ENCODE assay signal across 24 cellular contexts in the genomic region with DNA sequence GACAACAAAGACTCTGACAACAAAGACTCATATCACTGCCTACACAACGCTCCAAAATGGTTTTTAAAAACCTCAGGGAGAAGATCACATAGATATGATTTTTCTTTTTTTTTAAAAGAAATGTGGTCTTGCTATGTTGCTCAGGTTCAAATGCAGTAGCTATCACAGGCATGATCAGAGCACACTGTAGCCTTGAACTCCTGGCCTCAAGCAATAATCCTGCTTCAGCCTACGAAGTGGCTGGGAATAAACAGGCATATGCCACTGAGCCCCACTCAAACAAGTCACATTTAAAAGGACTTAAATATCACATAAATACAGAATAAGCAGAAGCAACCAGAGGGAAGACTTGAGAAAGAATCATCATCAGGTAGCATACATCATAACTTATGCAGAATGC. TPM values are rescaled to one million over a fixed set of nuclear protein-coding genes. Genes with fewer than 3 reads are reported as not detected.
DNase-seq lines count a peak whose midpoint lies in the region; ATAC-seq and TF ChIP-seq lines count a peak whose summit lies in the region.
"Had no signal": no experiment of that assay in that cellular context is flagged by ENCODE, and none has a peak within 500 bp of the region (broad histone marks: within the 10 kb centered on the region; RNA-seq: fewer than 3 reads in every experiment).

No MANE protein-coding gene starts in this region.

- H3K36me3 ChIP-seq in trophoblast cell (ENCODE audit: control insufficient read depth in 1 of 2, insufficient read depth in 2 of 2, low read length in 2 of 2) = peaks cover 14 to 23% of the 10 kb centered on the region in 2 experiments

- no peak overlapping the region for H3K4me2 ChIP-seq in trophoblast cell (ENCODE audit: low read length)
- H3K4me2 ChIP-seq: BLaER1 had no signal

- no peak overlapping the region for H3K27ac ChIP-seq in trophoblast cell (ENCODE audit: low read depth, low read length)
- H3K27ac ChIP-seq: BLaER1, RWPE1 had no signal

- H4K91ac ChIP-seq in trophoblast cell (ENCODE audit: low read depth, low read length) = no peak overlapping the region

- no peak overlapping the region for H3K14ac ChIP-seq in trophoblast cell (ENCODE audit: low read length)

- H3K27me3 Mint-ChIP-seq in activated naive CD4-positive, alpha-beta T cell treated with anti-CD3 and anti-CD28 coated beads, Interleukin-2, amount 50 U/mL, for 24 hours = no peaks in the 10 kb centered on the region
- no peaks in the 10 kb centered on the region for H3K27me3 Mint-ChIP-seq in HFFc6 (ENCODE audit: insufficient read depth)
- H3K27me3 Mint-ChIP-seq in central memory CD8-positive, alpha-beta T cell = no peaks in the 10 kb centered on the region

- peak overlapping the region; percentile 8 for H3K4me3 Mint-ChIP-seq in activated naive CD4-positive, alpha-beta T cell treated with anti-CD3 and anti-CD28 coated beads, Interleukin-2, amount 50 U/mL, for 24 hours
- H3K4me3 Mint-ChIP-seq in HFFc6 = no peak overlapping the region
- no peak overlapping the region for H3K4me3 Mint-ChIP-seq in central memory CD8-positive, alpha-beta T cell
- H3K4me3 Mint-ChIP-seq: T-helper 1 cell treated with Interleukin-12 subunit alpha and Interleukin-12 subunit beta and Interleukin-4 antibody, amounts not matched to agents 30 μg/mL and 1 μg/mL, for 36 hours had no signal

- H3K23ac ChIP-seq in trophoblast cell (ENCODE audit: low read length) = no peak overlapping the region

- no peaks in the 10 kb centered on the region for H3K27me3 ChIP-seq in trophoblast cell (ENCODE audit: insufficient read depth, low read length)
- H3K27me3 ChIP-seq: BLaER1, dorsolateral prefrontal cortex had no signal

- H3K79me1 ChIP-seq in trophoblast cell (ENCODE audit: low read length) = no peaks in the 10 kb centered on the region

- DNase-seq in activated naive CD4-positive, alpha-beta T cell treated with Interleukin-2 at 50 U/mL for 16 hours = no peak
- DNase-seq in HFFc6 = no peak
- no peak for DNase-seq in central memory CD8-positive, alpha-beta T cell (ENCODE audit: low spot score in 2 of 2)
- no peak for DNase-seq in trophoblast cell
- DNase-seq in stimulated activated CD4-positive, alpha-beta T cell treated with anti-CD3 and anti-CD28 coated beads, Interleukin-15, amount 100 ng/mL, for 24 hours = no peak
- no peak for DNase-seq in OCI-M2 (lab: John Stamatoyannopoulos, UW; ENCODE audit: unreplicated experiment)
- DNase-seq: activated CD8-positive, alpha-beta memory T cell treated with anti-CD3 and anti-CD28 coated beads, Interleukin-2, amount 50 U/mL, for 48 hours; activated naive CD4-positive, alpha-beta T cell treated with anti-CD3 and anti-CD28 coated beads, Interleukin-2, amount 50 U/mL, for 16 hours; cerebellar nuclear complex; dorsolateral prefrontal cortex; H7; Kasumi-1; kidney glomerular epithelial cell; mammary epithelial cell; NCI-H1048; NCI-H187; NCI-H2171 treated with DMSO at 0.1 percent for 48 hours; NCI-H524; occipital lobe; substantia nigra had no signal

- H3K4me1 ChIP-seq in trophoblast cell (ENCODE audit: control insufficient read depth in 1 of 2, insufficient read depth in 2 of 2, low read length in 2 of 2) = no peaks in the 10 kb centered on the region
- H3K4me1 ChIP-seq: BLaER1 had no signal

- H3K36me3 Mint-ChIP-seq in activated naive CD4-positive, alpha-beta T cell treated with anti-CD3 and anti-CD28 coated beads, Interleukin-2, amount 50 U/mL, for 24 hours = peaks cover 39% of the 10 kb centered on the region
- H3K36me3 Mint-ChIP-seq in HFFc6 (ENCODE audit: low read depth) = peaks cover 39% of the 10 kb centered on the region
- peaks cover 47% of the 10 kb centered on the region for H3K36me3 Mint-ChIP-seq in central memory CD8-positive, alpha-beta T cell (ENCODE audit: insufficient read depth)

- H3K4me3 ChIP-seq in trophoblast cell (ENCODE audit: low read depth, low read length) = no peak overlapping the region
- H3K4me3 ChIP-seq: BLaER1 had no signal

- H2BK5ac ChIP-seq in trophoblast cell (ENCODE audit: low read depth, low read length, poor library complexity) = no peak overlapping the region

- H2AK5ac ChIP-seq in trophoblast cell (ENCODE audit: low read length) = no peak overlapping the region

- H3K18ac ChIP-seq in trophoblast cell (ENCODE audit: low read length) = no peak overlapping the region

- no peak overlapping the region for H2BK12ac ChIP-seq in trophoblast cell (ENCODE audit: low read length)

- no peaks in the 10 kb centered on the region for H3K9me3 ChIP-seq in trophoblast cell (ENCODE audit: insufficient read depth, low read depth, low read length)

- H3K9ac ChIP-seq in trophoblast cell (ENCODE audit: low read length) = no peak overlapping the region
- H3K9ac ChIP-seq: BLaER1 had no signal

- H2AFZ ChIP-seq in trophoblast cell (ENCODE audit: insufficient read depth, low read length, poor library complexity) = no peak overlapping the region

- H3K27ac Mint-ChIP-seq in activated naive CD4-positive, alpha-beta T cell treated with anti-CD3 and anti-CD28 coated beads, Interleukin-2, amount 50 U/mL, for 24 hours = no peak overlapping the region
- peak overlapping the region; percentile 43; the same call in 1 of the 2 replicates for H3K27ac Mint-ChIP-seq in HFFc6
- peak overlapping the region; percentile 8 for H3K27ac Mint-ChIP-seq in central memory CD8-positive, alpha-beta T cell (ENCODE audit: low read depth)
- H3K27ac Mint-ChIP-seq: T-helper 1 cell treated with Interleukin-12 subunit alpha and Interleukin-12 subunit beta and Interleukin-4 antibody, amounts not matched to agents 30 μg/mL and 1 μg/mL, for 36 hours had no signal

- no peak for ATAC-seq in central memory CD8-positive, alpha-beta T cell (replicated peaks; ENCODE audit: extremely low read depth, poor library complexity, severe bottlenecking)

- H3K79me2 ChIP-seq in trophoblast cell (ENCODE audit: control insufficient read depth, insufficient read depth, low read length, poor library complexity) = peaks cover 16% of the 10 kb centered on the region

- WGBS in trophoblast cell (ENCODE audit: extremely low coverage, insufficient coverage, insufficient read length) = no CpG with 5 or more reads among the region's 2 CpGs

- peak overlapping the region; percentile 97 for H3K4ac ChIP-seq in trophoblast cell (ENCODE audit: low read depth, low read length)

- H4K12ac ChIP-seq in trophoblast cell (ENCODE audit: low read depth, low read length) = no peak overlapping the region

- H3K4me1 Mint-ChIP-seq in activated naive CD4-positive, alpha-beta T cell treated with anti-CD3 and anti-CD28 coated beads, Interleukin-2, amount 50 U/mL, for 24 hours = peaks cover 88% of the 10 kb centered on the region
- peaks cover 48% of the 10 kb centered on the region for H3K4me1 Mint-ChIP-seq in HFFc6 (ENCODE audit: low read depth)
- peaks cover 79% of the 10 kb centered on the region for H3K4me1 Mint-ChIP-seq in central memory CD8-positive, alpha-beta T cell

- no peak for TF ChIP-seq CTCF in HFFc6 (IDR thresholded peaks at IDR 0.05)

- H3K9me3 Mint-ChIP-seq in activated naive CD4-positive, alpha-beta T cell treated with anti-CD3 and anti-CD28 coated beads, Interleukin-2, amount 50 U/mL, for 24 hours = no peaks in the 10 kb centered on the region
- no peaks in the 10 kb centered on the region for H3K9me3 Mint-ChIP-seq in HFFc6
- no peaks in the 10 kb centered on the region for H3K9me3 Mint-ChIP-seq in central memory CD8-positive, alpha-beta T cell
- H3K9me3 Mint-ChIP-seq: T-helper 1 cell treated with Interleukin-12 subunit alpha and Interleukin-12 subunit beta and Interleukin-4 antibody, amounts not matched to agents 30 μg/mL and 1 μg/mL, for 36 hours had no signal

- H4K8ac ChIP-seq in trophoblast cell (ENCODE audit: low read depth, low read length) = no peak overlapping the region

- no peak overlapping the region for H2BK120ac ChIP-seq in trophoblast cell (ENCODE audit: insufficient read depth, low read length, poor library complexity)

RNA-seq across cellular contexts. Expression of gene DHX15, which starts 14.7 kb away (rescaled TPM):
- total RNA-seq in HFFc6 (2021; fragmentation: NEBNext Ultra II Directional; extraction: Animal tissue kit (Norgen Biotek cat#: 25700)) = 100 to 1,000 TPM in 5 of 6 experiments, 10 to 100 TPM in 1; 98.9 to 117 (median 110) TPM
- polyA plus RNA-seq in trophoblast cell (2013) = 129 TPM in 2 replicates
